8 cellular contexts compared by ENCODE assay signal in genomic region chr12:64390275-64390851, GRCh38. TPM values are rescaled to one million over a fixed set of nuclear protein-coding genes. Genes with fewer than 3 reads are reported as not detected.
DNase-seq lines count a peak whose midpoint lies in the region; ATAC-seq and TF ChIP-seq lines count a peak whose summit lies in the region.

A gene with protein sequence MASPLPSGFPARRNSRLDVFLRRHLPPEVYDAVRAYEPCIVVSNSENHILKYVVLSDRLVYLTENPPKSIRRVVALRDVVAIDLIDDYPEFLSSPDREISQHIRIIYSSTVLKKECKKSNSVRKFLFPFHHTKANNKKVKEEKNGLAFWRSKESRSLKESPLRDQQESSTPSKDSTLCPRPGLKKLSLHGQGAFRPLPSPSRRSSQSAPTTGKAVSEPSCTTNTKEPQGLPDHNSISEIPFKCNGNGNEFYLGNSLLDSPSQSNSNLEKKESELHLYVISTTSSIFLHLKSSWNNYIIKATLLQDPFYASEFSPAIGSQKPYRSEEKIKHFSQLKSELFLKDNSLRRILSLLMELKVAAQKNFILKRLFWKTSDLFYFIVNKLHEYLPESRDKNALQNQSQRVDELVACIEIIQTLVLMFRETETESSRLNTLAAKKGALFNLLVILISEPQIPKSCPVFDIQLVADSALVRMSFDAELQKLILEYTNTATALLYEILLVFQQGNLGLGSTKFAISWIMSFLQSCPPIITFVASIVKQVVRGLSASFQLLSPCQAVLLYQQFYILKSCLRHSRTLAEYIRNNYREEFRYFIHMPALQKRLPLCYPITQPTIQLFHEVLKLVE (minus strand): TSS chr12:64390758. CDS start chr12:64390565, 193 bp downstream.

- no peak within 1 kb of the TSS for H2AFZ ChIP-seq in Karpas-422 (ENCODE audit: low read length)

- H3K36me3 Mint-ChIP-seq in activated naive CD4-positive, alpha-beta T cell treated with anti-CD3 and anti-CD28 coated beads, Interleukin-2, amount 50 U/mL, for 72 hours: no peaks in the 10 kb centered on the region
- H3K36me3 Mint-ChIP-seq in immature natural killer cell: no peaks in the 10 kb centered on the region

- H3K27me3 ChIP-seq in testis (no peaks in the 10 kb centered on the region), Karpas-422 (ENCODE audit: low read length) (no peaks in the 10 kb centered on the region)

- no peaks in the 10 kb centered on the region for H4K20me1 ChIP-seq in Karpas-422 (ENCODE audit: insufficient read depth, low read depth, low read length)

- no peak for TF ChIP-seq CTCF in testis (IDR thresholded peaks at IDR 0.05)

- peak within 1 kb of the TSS; percentile 31 to 49 for H3K4me3 ChIP-seq in testis
- no peak within 1 kb of the TSS for H3K4me3 ChIP-seq in Karpas-422 (ENCODE audit: low read length)

- H3K36me3 ChIP-seq in testis (ENCODE audit: low read depth, missing control alignments): no peaks in the 10 kb centered on the region
- no peaks in the 10 kb centered on the region for H3K36me3 ChIP-seq in Karpas-422 (ENCODE audit: insufficient read depth, low read length)

- peaks cover 5% of the 10 kb centered on the region for H3K4me1 ChIP-seq in testis
- H3K4me1 ChIP-seq in Karpas-422 (ENCODE audit: low read length): no peaks in the 10 kb centered on the region

- intact Hi-C loops in testis (cut with DNase I; ENCODE audit: low total_unique reads): no loop called here

- no peaks in the 10 kb centered on the region for H3K79me2 ChIP-seq in Karpas-422 (ENCODE audit: low read length)

- no peak within 1 kb of the TSS for H3K4me2 ChIP-seq in Karpas-422 (ENCODE audit: low read depth, low read length, poor library complexity, severe bottlenecking)

- ATAC-seq in activated naive CD4-positive, alpha-beta T cell treated with anti-CD3 and anti-CD28 coated beads, Interleukin-2, amount 50 U/mL, for 72 hours: peak; percentile 16 to 52
- no peak for ATAC-seq in HG03520 (IDR thresholded peaks at IDR 0.05; ENCODE audit: unreplicated experiment)

- no peak for TF ChIP-seq POLR2A in testis (IDR thresholded peaks at IDR 0.05)

- H3K27me3 Mint-ChIP-seq in immature natural killer cell (ENCODE audit: low read depth in 3 of 3): peaks cover 0 to 17% (median 4%) of the 10 kb centered on the region in 3 donors

- 2% methylated on average over 11 to 42 of the region's 66 CpGs for WGBS in testis, 2 donors

- no peaks in the 10 kb centered on the region for H3K9me2 ChIP-seq in Karpas-422 (replicated peaks; ENCODE audit: insufficient read depth, low read length)

- peak within 1 kb of the TSS; percentile 53 to 75 (median 70) for H3K4me3 Mint-ChIP-seq in immature natural killer cell

- no peaks in the 10 kb centered on the region for H3K9me3 Mint-ChIP-seq in activated naive CD4-positive, alpha-beta T cell treated with anti-CD3 and anti-CD28 coated beads, Interleukin-2, amount 50 U/mL, for 72 hours
- no peaks in the 10 kb centered on the region for H3K9me3 Mint-ChIP-seq in immature natural killer cell

- H3K4me1 Mint-ChIP-seq in immature natural killer cell: peaks cover 5 to 9% of the 10 kb centered on the region in 2 donors

- no peak within 1 kb of the TSS for H3K9ac ChIP-seq in Karpas-422 (ENCODE audit: low read length)

- H3K27ac ChIP-seq in testis (no peak within 1 kb of the TSS), Karpas-422 (ENCODE audit: low read length) (no peak within 1 kb of the TSS)

- H3K9me3 ChIP-seq in testis (no peaks in the 10 kb centered on the region), Karpas-422 (ENCODE audit: low read length) (no peaks in the 10 kb centered on the region)

- peak within 1 kb of the TSS in 1 of 2 donors; percentile 60 for H3K27ac Mint-ChIP-seq in activated naive CD4-positive, alpha-beta T cell treated with anti-CD3 and anti-CD28 coated beads, Interleukin-2, amount 50 U/mL, for 72 hours
- H3K27ac Mint-ChIP-seq in immature natural killer cell: peak within 1 kb of the TSS in 1 of 6 donors; percentile 17

- peak; percentile 40 for DNase-seq in stimulated activated CD4-positive, alpha-beta T cell treated with anti-CD3 and anti-CD28 coated beads, Interleukin-15, amount 100 ng/mL, for 24 hours
- no peak for DNase-seq in stimulated activated CD4-positive, alpha-beta T cell treated with anti-CD3 and anti-CD28 coated beads, Interleukin-2, amount 100 ng/mL, for 48 hours
- no peak for DNase-seq in activated naive CD4-positive, alpha-beta T cell treated with anti-CD3 and anti-CD28 coated beads, Interleukin-2, amount 50 U/mL, for 72 hours (ENCODE audit: low spot score in 2 of 2)
- DNase-seq in immature natural killer cell (peak; percentile 8 to 14 (median 12)), testis (no peak), Karpas-422 (no peak), GM19238 (ENCODE audit: insufficient read length, low spot score) (no peak)

RNA-seq across cellular contexts. Expression of the gene that starts here (rescaled TPM):
- not detected for total RNA-seq in activated naive CD4-positive, alpha-beta T cell treated with anti-CD3 and anti-CD28 coated beads, Interleukin-2, amount 50 U/mL, for 72 hours
- polyA plus RNA-seq in immature natural killer cell (not detected), testis (ENCODE audit: insufficient read depth, low read depth, low replicate concordance) (21.8 TPM)
- total RNA-seq in testis: 10 to 100 TPM in 1 of 2 donors, 1 to 10 TPM in 1; 4.2 to 13.1 TPM
- not detected in 2 replicates for total RNA-seq in Karpas-422 (2014; rRNA removed; shearing (Covaris generic); ENCODE audit: low replicate concordance)

Comparison
In these comparisons a context has a peak if more than half of its experiments do, and no peak if none do; other contexts are left out.
1. RNA of the gene that starts here (polyA plus RNA-seq): 21.8 TPM in testis (single experiment); not detected in immature natural killer cell; every median in the first group is over 10 times any median in the second.
2. Peak in ATAC-seq in activated naive CD4-positive, alpha-beta T cell treated with anti-CD3 and anti-CD28 coated beads, Interleukin-2, amount 50 U/mL, for 72 hours; RNA of the gene not detected or under 1 TPM.
3. Peak in DNase-seq in immature natural killer cell; RNA of the gene not detected or under 1 TPM.